Comparison of ENCODE assay signal across 29 cellular contexts in the genomic region with DNA sequence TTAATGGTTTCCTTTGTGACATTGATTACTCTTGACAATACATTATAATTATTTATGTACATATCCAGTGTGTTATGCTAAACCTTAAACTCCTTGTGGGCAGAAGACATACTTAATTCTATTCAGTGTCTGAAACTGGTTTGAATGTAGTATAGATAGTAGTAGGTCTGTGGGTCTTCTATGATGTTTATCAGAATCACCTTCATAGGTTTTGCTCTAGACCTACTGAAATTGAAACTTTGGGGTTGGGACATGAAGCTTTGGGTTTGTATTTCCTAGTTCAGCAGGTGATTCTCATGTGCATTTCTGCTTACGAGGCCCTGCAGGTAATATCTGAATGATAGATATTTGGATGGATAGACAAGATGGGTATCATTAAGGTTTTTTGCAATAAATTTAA.
"Had no signal": no experiment of that assay in that cellular context is flagged by ENCODE, and none has a peak within 500 bp of the region (broad histone marks: within the 10 kb centered on the region; RNA-seq: fewer than 3 reads in every experiment).

No MANE protein-coding gene starts in this region.

- H3K4me3 ChIP-seq: adrenal gland, body of pancreas, breast epithelium had no signal

- H3K27ac ChIP-seq: adrenal gland, body of pancreas, breast epithelium, WERI-Rb-1 had no signal

- DNase-seq: activated CD4-positive, alpha-beta T cell treated with anti-CD3 and anti-CD28 coated beads for 1 hour; activated CD4-positive, alpha-beta T cell treated with anti-CD3 and anti-CD28 coated beads for 48 hours; activated CD4-positive, alpha-beta T cell treated with anti-CD3 and anti-CD28 coated beads, Interleukin-2, amount 50 U/mL, for 4 hours; activated CD4-positive, CD25-positive, alpha-beta regulatory T cell; activated CD8-positive, alpha-beta T cell treated with anti-CD3 and anti-CD28 coated beads, Interleukin-2, amount 10 ng/mL, durations not matched to agents 7 days and 5 days; activated gamma-delta T cell treated with Interleukin-2 at 50 U/mL for 16 hours; activated naive CD4-positive, alpha-beta T cell treated with anti-CD3 and anti-CD28 coated beads for 36 hours; activated T-cell treated with anti-CD3 and anti-CD28 coated beads, Interleukin-2, amount 50 U/mL, for 24 hours; adrenal gland; body of pancreas; caudate nucleus; cerebellar nuclear complex; NCI-H1048; NCI-H1105 treated with DMSO at 0.1 percent for 48 hours; NCI-H1436; NCI-H1694; NCI-H1930; NCI-H345; NCI-H510A; NCI-H526; NCI-H748 treated with DMSO at 0.1 percent for 48 hours; OCI-M1; Right ventricle myocardium superior; SW 1271; T-helper 1 cell; T-helper 9 cell; WERI-Rb-1 had no signal

- H3K9me3 ChIP-seq: adrenal gland, body of pancreas, breast epithelium had no signal

- H3K36me3 ChIP-seq: adrenal gland, breast epithelium had no signal

- ATAC-seq: activated CD8-positive, alpha-beta T cell treated with anti-CD3 and anti-CD28 coated beads, Interleukin-2, amount 10 ng/mL, durations not matched to agents 7 days and 5 days; activated naive CD4-positive, alpha-beta T cell treated with anti-CD3 and anti-CD28 coated beads, Interleukin-2, amount 50 U/mL, for 72 hours; body of pancreas had no signal

- H3K27me3 ChIP-seq: adrenal gland, body of pancreas, breast epithelium had no signal
